In the genomic region with DNA sequence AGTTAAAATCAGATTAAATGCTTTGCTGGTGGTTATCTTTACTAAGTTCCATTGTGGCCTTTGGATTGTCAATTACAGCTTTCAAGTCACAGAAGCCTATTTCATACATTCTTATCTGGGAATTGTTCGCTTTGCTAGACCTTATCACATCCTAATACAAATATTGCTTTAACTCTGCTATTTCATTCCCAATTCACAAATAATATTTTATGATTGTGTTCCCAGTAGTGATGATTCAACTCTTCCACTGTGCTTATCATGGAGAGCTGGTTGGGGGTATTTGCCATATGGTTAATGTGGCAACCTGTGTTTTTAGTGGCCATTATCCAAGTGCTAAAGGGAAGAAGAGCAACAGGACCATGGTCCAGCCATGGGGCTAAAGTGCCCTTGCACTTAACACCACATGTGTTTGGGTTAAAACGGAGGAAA, we compare ENCODE assay signal across 18 cellular contexts.
A peak's percentile ranks its signal among the peaks of the same experiment; 100 is the strongest.
DNase-seq lines count a peak whose midpoint lies in the region; ATAC-seq and TF ChIP-seq lines count a peak whose summit lies in the region.
"Had no signal": no experiment of that assay in that cellular context is flagged by ENCODE, and none has a peak within 500 bp of the region (broad histone marks: within the 10 kb centered on the region; RNA-seq: fewer than 3 reads in every experiment).

No MANE protein-coding gene starts in this region.

- no peak for TF ChIP-seq CTCF in 22Rv1 (IDR thresholded peaks at IDR 0.05)
- TF ChIP-seq CTCF in brain microvascular endothelial cell (IDR thresholded peaks at IDR 0.05; ENCODE audit: low read depth, low read length, missing control alignments), result no peak
- no peak for TF ChIP-seq CTCF in ovary (IDR thresholded peaks at IDR 0.05)
- TF ChIP-seq CTCF in prostate gland (IDR thresholded peaks at IDR 0.05), result no peak

- ATAC-seq in GM18502 (IDR thresholded peaks at IDR 0.05; ENCODE audit: poor library complexity, unreplicated experiment), result no peak
- ATAC-seq: GM12878, K562 had no signal

- no peak overlapping the region for H3K4me3 Mint-ChIP-seq in activated T-helper 2 cell treated with anti-CD3 and anti-CD28 coated beads, Interferon-gamma antibody, Interleukin-2, Interleukin-4, amounts not matched to agents 10 μg/mL and 5 μg/mL and 100 μg/mL, durations not matched to agents 14 hours and 24 hours and 36 hours (ENCODE audit: low read depth)
- H3K4me3 Mint-ChIP-seq: CD4-positive, CD25-positive, alpha-beta regulatory T cell had no signal

- peaks cover 5% of the 10 kb centered on the region for H3K4me1 Mint-ChIP-seq in activated T-helper 2 cell treated with anti-CD3 and anti-CD28 coated beads, Interferon-gamma antibody, Interleukin-2, Interleukin-4, amounts not matched to agents 10 μg/mL and 5 μg/mL and 100 μg/mL, durations not matched to agents 14 hours and 24 hours and 36 hours (ENCODE audit: low read depth)
- H3K4me1 Mint-ChIP-seq: CD4-positive, CD25-positive, alpha-beta regulatory T cell had no signal

- intact Hi-C loops in ovary (cut with DNase I) (no loop called here), prostate gland (cut with DNase I) (no loop called here)
- intact Hi-C loops in activated T-helper 2 cell treated with anti-CD3 and anti-CD28 coated beads, Interferon-gamma antibody, Interleukin-2, Interleukin-4, amounts not matched to agents 10 μg/mL and 5 μg/mL and 100 μg/mL, durations not matched to agents 14 hours and 24 hours and 36 hours (cut with micrococcal nuclease), result loop anchor here (10.0 kb wide), 2 partner anchors 101 to 189 kb away; no protein-coding TSS in a partner anchor

- in situ Hi-C loops in brain microvascular endothelial cell (cut with HindIII; ENCODE audit: low pct_ligation_motif_present, low sequenced_read_pairs), result no loop called here

- 19 to 41% (median 35%) methylated on average over 2 of the region's 2 CpGs for WGBS in ovary, 3 donors
- WGBS in prostate gland, result 63% methylated on average over 2 of the region's 2 CpGs

- H3K9me3 Mint-ChIP-seq in activated T-helper 2 cell treated with anti-CD3 and anti-CD28 coated beads, Interferon-gamma antibody, Interleukin-2, Interleukin-4, amounts not matched to agents 10 μg/mL and 5 μg/mL and 100 μg/mL, durations not matched to agents 14 hours and 24 hours and 36 hours, result no peaks in the 10 kb centered on the region
- H3K9me3 Mint-ChIP-seq: CD4-positive, CD25-positive, alpha-beta regulatory T cell had no signal

- H3K4me1 ChIP-seq in ovary (ENCODE audit: insufficient read depth), result no peaks in the 10 kb centered on the region
- no peaks in the 10 kb centered on the region for H3K4me1 ChIP-seq in prostate gland (replicated peaks)

- H3K36me3 ChIP-seq in brain microvascular endothelial cell (replicated peaks) (no peaks in the 10 kb centered on the region), ovary (no peaks in the 10 kb centered on the region), prostate gland (no peaks in the 10 kb centered on the region)

- H3K9me3 ChIP-seq in ovary (no peaks in the 10 kb centered on the region), prostate gland (no peaks in the 10 kb centered on the region)

- DNase-seq in EH (ENCODE audit: low read depth) (peak; percentile 6), brain microvascular endothelial cell (peak; percentile 22), iris pigment epithelial cell (ENCODE audit: low read depth) (peak; percentile 20), ovary (no peak), prostate gland (ENCODE audit: low spot score) (no peak)
- DNase-seq in activated T-helper 2 cell treated with anti-CD3 and anti-CD28 coated beads, Interferon-gamma antibody, Interleukin-2, Interleukin-4, amounts not matched to agents 10 μg/mL and 5 μg/mL and 100 μg/mL, durations not matched to agents 14 hours and 24 hours and 36 hours (ENCODE audit: low spot score), result no peak
- DNase-seq: CD4-positive, CD25-positive, alpha-beta regulatory T cell; GDM1; MV-4-11; NCI-H1417 treated with DMSO at 0.1 percent for 48 hours; NCI-H2029; NCI-H2171 treated with DMSO at 0.1 percent for 48 hours; NCI-H446 treated with DMSO at 0.1 percent for 48 hours had no signal

- no peak overlapping the region for H3K4me3 ChIP-seq in brain microvascular endothelial cell (ENCODE audit: low read depth, low read length)
- H3K4me3 ChIP-seq in ovary, result no peak overlapping the region
- no peak overlapping the region for H3K4me3 ChIP-seq in prostate gland
- H3K4me3 ChIP-seq: GM12878, K562 had no signal

- no peak for TF ChIP-seq EP300 in ovary (IDR thresholded peaks at IDR 0.05)

- H3K36me3 Mint-ChIP-seq in activated T-helper 2 cell treated with anti-CD3 and anti-CD28 coated beads, Interferon-gamma antibody, Interleukin-2, Interleukin-4, amounts not matched to agents 10 μg/mL and 5 μg/mL and 100 μg/mL, durations not matched to agents 14 hours and 24 hours and 36 hours (ENCODE audit: low read depth), result no peaks in the 10 kb centered on the region
- H3K36me3 Mint-ChIP-seq: CD4-positive, CD25-positive, alpha-beta regulatory T cell had no signal

- H3K27me3 ChIP-seq in brain microvascular endothelial cell (replicated peaks) (peaks cover 2% of the 10 kb centered on the region), ovary (no peaks in the 10 kb centered on the region), prostate gland (replicated peaks; ENCODE audit: insufficient read depth) (peaks cover 2% of the 10 kb centered on the region)

- no peak overlapping the region for H3K27ac Mint-ChIP-seq in activated T-helper 2 cell treated with anti-CD3 and anti-CD28 coated beads, Interferon-gamma antibody, Interleukin-2, Interleukin-4, amounts not matched to agents 10 μg/mL and 5 μg/mL and 100 μg/mL, durations not matched to agents 14 hours and 24 hours and 36 hours

- H3K27me3 Mint-ChIP-seq in activated T-helper 2 cell treated with anti-CD3 and anti-CD28 coated beads, Interferon-gamma antibody, Interleukin-2, Interleukin-4, amounts not matched to agents 10 μg/mL and 5 μg/mL and 100 μg/mL, durations not matched to agents 14 hours and 24 hours and 36 hours (ENCODE audit: low read depth), result peaks cover 49% of the 10 kb centered on the region

- H3K27ac ChIP-seq in 22Rv1 (peak overlapping the region; percentile 73), brain microvascular endothelial cell (no peak overlapping the region), ovary (no peak overlapping the region), prostate gland (no peak overlapping the region)
- H3K27ac ChIP-seq: RWPE1 had no signal

- TF ChIP-seq POLR2A in ovary (IDR thresholded peaks at IDR 0.05) (no peak), prostate gland (IDR thresholded peaks at IDR 0.05) (no peak)

Comparison
In these comparisons a context has a peak if more than half of its experiments do, and no peak if none do; other contexts are left out.
1. DNase-seq: peak in EH (single experiment), brain microvascular endothelial cell (single experiment) and iris pigment epithelial cell (single experiment); none in ovary (0 of 5), activated T-helper 2 cell treated with anti-CD3 and anti-CD28 coated beads, Interferon-gamma antibody, Interleukin-2, Interleukin-4, amounts not matched to agents 10 μg/mL and 5 μg/mL and 100 μg/mL, durations not matched to agents 14 hours and 24 hours and 36 hours (single experiment) and prostate gland (single experiment).